35 cellular contexts compared by ENCODE assay signal in genomic region chr21:18869105-18869504, GRCh38.
"Had no signal": no experiment of that assay in that cellular context is flagged by ENCODE, and none has a peak within 500 bp of the region (broad histone marks: within the 10 kb centered on the region; RNA-seq: fewer than 3 reads in every experiment).

No MANE protein-coding gene starts in this region.

- H3K36me3 ChIP-seq: MG63 had no signal

- DNase-seq: MG63, MM.1S, MV-4-11, NCI-H1048, NCI-H1092, NCI-H1092 treated with DMSO at 0.1 percent for 48 hours, NCI-H1105, NCI-H1105 treated with DMSO at 0.1 percent for 48 hours, NCI-H1417, NCI-H1417 treated with DMSO at 0.1 percent for 48 hours, NCI-H1436, NCI-H1436 treated with DMSO at 0.1 percent for 48 hours, NCI-H146, NCI-H1694, NCI-H1694 treated with DMSO at 0.1 percent for 48 hours, NCI-H187, NCI-H187 treated with DMSO at 0.1 percent for 48 hours, NCI-H1930, NCI-H2029, NCI-H2029 treated with DMSO at 0.1 percent for 48 hours, NCI-H2081, NCI-H2081 treated with DMSO at 0.1 percent for 48 hours, NCI-H2107, NCI-H2171, NCI-H2171 treated with DMSO at 0.1 percent for 48 hours, NCI-H2227 treated with DMSO at 0.1 percent for 48 hours, NCI-H226, NCI-H345, NCI-H446, NCI-H446 treated with DMSO at 0.1 percent for 48 hours, NCI-H510A, NCI-H510A treated with DMSO at 0.1 percent for 48 hours, NCI-H524, NCI-H524 treated with DMSO at 0.1 percent for 48 hours, NCI-H526 had no signal

- H3K9me3 ChIP-seq: MG63 had no signal

- H3K27me3 ChIP-seq: MG63 had no signal

- H3K4me3 ChIP-seq: MG63 had no signal
